Comparison of ENCODE assay signal across 8 cellular contexts in the genomic region with DNA sequence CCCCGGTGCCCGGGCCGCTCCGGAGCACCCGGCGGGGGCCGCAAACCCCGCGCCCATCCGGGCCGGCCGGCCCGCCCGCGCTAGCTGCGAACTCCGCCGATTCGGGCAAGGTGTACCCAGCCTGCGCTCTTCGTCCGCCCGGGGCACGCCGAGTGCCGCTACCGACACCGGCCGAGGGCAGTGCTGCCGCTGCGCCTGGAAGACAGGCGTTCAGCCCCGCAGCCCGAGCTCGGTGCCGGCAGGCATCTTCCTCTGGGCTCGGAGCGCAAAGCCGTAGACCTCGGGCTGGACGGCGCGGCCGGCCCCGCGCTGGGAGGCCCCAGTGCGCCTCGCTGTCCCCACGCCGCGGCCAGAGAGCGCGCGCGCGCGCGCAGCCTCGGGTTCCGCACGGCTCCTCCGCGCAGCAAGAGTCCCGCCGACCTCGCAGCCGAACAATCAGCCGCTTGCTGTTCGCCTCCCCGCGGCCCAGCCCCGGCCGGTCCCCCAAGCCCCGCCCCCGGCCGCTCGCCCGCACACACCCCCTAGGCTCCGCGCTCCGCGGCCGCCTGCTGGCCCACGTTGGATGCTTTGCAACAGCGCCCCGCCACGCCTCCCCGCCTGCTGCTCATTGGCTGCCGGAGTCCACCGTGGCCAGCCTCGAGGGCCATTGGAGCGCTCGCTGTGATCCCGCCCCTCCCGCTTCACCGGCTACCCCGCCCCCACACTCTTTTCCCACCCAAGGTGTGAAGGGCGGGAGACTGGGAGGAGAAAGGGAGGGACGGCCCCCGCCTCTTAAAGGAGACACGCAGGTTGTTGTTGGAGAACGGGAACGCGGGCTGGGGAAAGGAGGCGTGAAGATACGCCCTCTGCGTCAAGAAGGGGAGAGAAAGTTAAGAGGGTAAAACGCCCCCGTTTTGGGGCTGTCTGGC. TPM values are rescaled to one million over a fixed set of nuclear protein-coding genes. Genes with fewer than 3 reads are reported as not detected.
DNase-seq lines count a peak whose midpoint lies in the region; ATAC-seq and TF ChIP-seq lines count a peak whose summit lies in the region.

A gene with protein sequence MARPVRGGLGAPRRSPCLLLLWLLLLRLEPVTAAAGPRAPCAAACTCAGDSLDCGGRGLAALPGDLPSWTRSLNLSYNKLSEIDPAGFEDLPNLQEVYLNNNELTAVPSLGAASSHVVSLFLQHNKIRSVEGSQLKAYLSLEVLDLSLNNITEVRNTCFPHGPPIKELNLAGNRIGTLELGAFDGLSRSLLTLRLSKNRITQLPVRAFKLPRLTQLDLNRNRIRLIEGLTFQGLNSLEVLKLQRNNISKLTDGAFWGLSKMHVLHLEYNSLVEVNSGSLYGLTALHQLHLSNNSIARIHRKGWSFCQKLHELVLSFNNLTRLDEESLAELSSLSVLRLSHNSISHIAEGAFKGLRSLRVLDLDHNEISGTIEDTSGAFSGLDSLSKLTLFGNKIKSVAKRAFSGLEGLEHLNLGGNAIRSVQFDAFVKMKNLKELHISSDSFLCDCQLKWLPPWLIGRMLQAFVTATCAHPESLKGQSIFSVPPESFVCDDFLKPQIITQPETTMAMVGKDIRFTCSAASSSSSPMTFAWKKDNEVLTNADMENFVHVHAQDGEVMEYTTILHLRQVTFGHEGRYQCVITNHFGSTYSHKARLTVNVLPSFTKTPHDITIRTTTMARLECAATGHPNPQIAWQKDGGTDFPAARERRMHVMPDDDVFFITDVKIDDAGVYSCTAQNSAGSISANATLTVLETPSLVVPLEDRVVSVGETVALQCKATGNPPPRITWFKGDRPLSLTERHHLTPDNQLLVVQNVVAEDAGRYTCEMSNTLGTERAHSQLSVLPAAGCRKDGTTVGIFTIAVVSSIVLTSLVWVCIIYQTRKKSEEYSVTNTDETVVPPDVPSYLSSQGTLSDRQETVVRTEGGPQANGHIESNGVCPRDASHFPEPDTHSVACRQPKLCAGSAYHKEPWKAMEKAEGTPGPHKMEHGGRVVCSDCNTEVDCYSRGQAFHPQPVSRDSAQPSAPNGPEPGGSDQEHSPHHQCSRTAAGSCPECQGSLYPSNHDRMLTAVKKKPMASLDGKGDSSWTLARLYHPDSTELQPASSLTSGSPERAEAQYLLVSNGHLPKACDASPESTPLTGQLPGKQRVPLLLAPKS (minus strand): TSS at position 448 of the 908 bp plus-strand sequence. CDS start 615 bp downstream, outside the sequence.

- H3K27ac ChIP-seq in upper lobe of left lung, result peak within 1 kb of the TSS; percentile 84 to 94 (median 88)

- DNase-seq in NCI-H1436 (lab: John Stamatoyannopoulos, UW) (peak; percentile 84), amniotic epithelial cell (ENCODE audit: low read depth) (peak; percentile 94), left cardiac atrium (peak; percentile 100), posterior vena cava (ENCODE audit: low spot score) (peak; percentile 100), upper lobe of left lung (peak; percentile 99 to 100)

- ATAC-seq in HG02763 (IDR thresholded peaks at IDR 0.05; ENCODE audit: unreplicated experiment), result peak; percentile 96
- ATAC-seq in left cardiac atrium, result peak; percentile 96 to 98
- peak; percentile 97 to 99 for ATAC-seq in upper lobe of left lung (ENCODE audit: low FRiP score in 2 of 2)

- peak in 3 of 4 donors; percentile 35 to 86 (median 75) for TF ChIP-seq POLR2A in upper lobe of left lung (IDR thresholded peaks at IDR 0.05)

- intact Hi-C loops in T-helper 1 cell treated with Interleukin-12 subunit alpha and Interleukin-12 subunit beta and Interleukin-4 antibody, amounts not matched to agents 30 ng/mL and 1 ng/mL, for 36 hours (cut with micrococcal nuclease), result loop anchor here (1.0 to 5.0 kb wide), 10 partner anchors 20 to 1156 kb away; a partner anchor contains a TSS
- intact Hi-C loops in left cardiac atrium (cut with DNase I) (loop anchor here (10.0 kb wide), 2 partner anchors 96 to 314 kb away; no protein-coding TSS in a partner anchor), posterior vena cava (cut with DNase I) (no loop called here)

- peak within 1 kb of the TSS; percentile 75 to 97 (median 86) for H3K4me3 ChIP-seq in upper lobe of left lung

- H3K9me3 ChIP-seq in upper lobe of left lung, result no peaks in the 10 kb centered on the region

- peaks cover 17 to 40% (median 27%) of the 10 kb centered on the region in 4 donors for H3K4me1 ChIP-seq in upper lobe of left lung

- peak in 1 of 4 donors; percentile 52 for TF ChIP-seq EP300 in upper lobe of left lung (IDR thresholded peaks at IDR 0.05)

- TF ChIP-seq CTCF in GM12873 (IDR thresholded peaks at IDR 0.05; ENCODE audit: insufficient read depth, low read depth, low read length, missing control alignments) (peak; percentile 5), upper lobe of left lung (IDR thresholded peaks at IDR 0.05) (peak; percentile 22 to 62 (median 51))

- H3K36me3 ChIP-seq in upper lobe of left lung, result no peaks in the 10 kb centered on the region

- no peaks in the 10 kb centered on the region for H3K27me3 ChIP-seq in upper lobe of left lung

- 0% methylated on average over 8 to 30 of the region's 109 CpGs for WGBS in upper lobe of left lung, 2 donors

RNA-seq across cellular contexts. Expression of the gene that starts here (rescaled TPM):
- total RNA-seq in T-helper 1 cell treated with Interleukin-12 subunit alpha and Interleukin-12 subunit beta and Interleukin-4 antibody, amounts not matched to agents 30 ng/mL and 1 ng/mL, for 36 hours, result 56.5 and 64.1 TPM in 2 replicates
- total RNA-seq in left cardiac atrium, result 100 to 1,000 TPM in 1 of 2 donors, 10 to 100 TPM in 1; 88.8 to 115 TPM
- total RNA-seq in posterior vena cava, result 10 to 100 TPM; 55.7 to 83.8 TPM
- 100 to 1,000 TPM in 2 of 6 donors, 10 to 100 TPM in 4; 45.2 to 119 (median 81.9) TPM for total RNA-seq in upper lobe of left lung

Comparison
In these comparisons a context has a peak if more than half of its experiments do, and no peak if none do; other contexts are left out.
1. Peak in every context shown above with its lines: DNase-seq, ATAC-seq, H3K4me3 ChIP-seq and H3K27ac ChIP-seq.
2. intact Hi-C loops: an anchor here in T-helper 1 cell treated with Interleukin-12 subunit alpha and Interleukin-12 subunit beta and Interleukin-4 antibody, amounts not matched to agents 30 ng/mL and 1 ng/mL, for 36 hours (1.0 to 5.0 kb wide) and left cardiac atrium (10.0 kb wide); none called in posterior vena cava.